Comparison of ENCODE assay signal across 19 cellular contexts in the genomic region with DNA sequence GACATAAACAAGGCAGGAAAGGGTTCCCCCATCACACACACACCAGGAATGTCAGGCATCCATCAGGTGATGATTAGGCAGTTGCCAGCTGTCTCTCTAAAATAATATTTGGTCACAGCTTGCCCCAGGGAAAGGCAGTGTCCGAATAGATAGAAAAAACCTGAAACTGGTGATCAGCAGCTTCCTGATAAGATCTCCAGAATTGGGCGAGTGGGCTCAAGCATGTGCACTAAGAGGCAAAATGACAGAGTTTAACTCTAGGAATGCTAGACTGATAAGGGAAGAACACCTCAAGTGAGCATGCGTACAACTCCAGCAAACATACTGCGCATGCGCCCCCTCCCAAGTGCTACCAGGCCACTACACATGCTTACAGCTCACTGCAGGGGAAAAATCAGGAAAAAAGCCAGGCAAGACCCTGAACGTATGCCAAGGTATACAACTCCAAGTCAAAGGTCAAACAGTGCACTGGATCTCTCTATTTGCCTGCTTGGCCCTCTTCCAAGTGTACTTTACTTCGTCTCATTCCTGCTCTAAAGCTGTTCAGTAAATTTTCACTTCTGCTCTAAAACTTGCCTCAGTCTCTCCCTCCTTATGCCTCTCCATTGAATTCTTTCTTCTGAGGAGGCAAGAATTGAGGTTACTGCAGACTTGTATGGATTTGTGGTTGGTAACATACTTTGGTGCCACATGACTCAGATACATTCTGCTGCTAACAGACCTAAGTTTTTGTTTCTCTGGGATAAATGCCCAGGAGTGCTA.
A peak's percentile ranks its signal among the peaks of the same experiment; 100 is the strongest.
DNase-seq lines count a peak whose midpoint lies in the region; ATAC-seq and TF ChIP-seq lines count a peak whose summit lies in the region.
"Had no signal": no experiment of that assay in that cellular context is flagged by ENCODE, and none has a peak within 500 bp of the region (broad histone marks: within the 10 kb centered on the region; RNA-seq: fewer than 3 reads in every experiment).

No MANE protein-coding gene starts in this region.

- H3K9me3 Mint-ChIP-seq in activated CD8-positive, alpha-beta T cell treated with anti-CD3 and anti-CD28 coated beads, Interleukin-2, amount 10 ng/mL, durations not matched to agents 7 days and 5 days (ENCODE audit: insufficient read depth): peaks cover 7% of the 10 kb centered on the region
- peaks cover 7% of the 10 kb centered on the region for H3K9me3 Mint-ChIP-seq in activated CD8-positive, alpha-beta T cell treated with anti-CD3 and anti-CD28 coated beads for 36 hours
- peaks cover 8% of the 10 kb centered on the region for H3K9me3 Mint-ChIP-seq in type B pancreatic cell

- no peak for ATAC-seq in activated CD8-positive, alpha-beta T cell treated with anti-CD3 and anti-CD28 coated beads, Interleukin-2, amount 10 ng/mL, durations not matched to agents 7 days and 5 days
- no peak for ATAC-seq in activated CD8-positive, alpha-beta T cell treated with anti-CD3 and anti-CD28 coated beads for 36 hours
- no peak for ATAC-seq in GM21423 (IDR thresholded peaks at IDR 0.05; ENCODE audit: unreplicated experiment)
- ATAC-seq: natural killer cell treated with Interleukin-12 subunit alpha and Interleukin-12 subunit beta and Interleukin-15 and Interleukin-18, amount 100 ng/mL, for 72 hours; psoas muscle had no signal

- no peak overlapping the region for H3K4me3 Mint-ChIP-seq in activated CD8-positive, alpha-beta T cell treated with anti-CD3 and anti-CD28 coated beads, Interleukin-2, amount 10 ng/mL, durations not matched to agents 7 days and 5 days
- H3K4me3 Mint-ChIP-seq in activated CD8-positive, alpha-beta T cell treated with anti-CD3 and anti-CD28 coated beads for 36 hours: no peak overlapping the region
- no peak overlapping the region for H3K4me3 Mint-ChIP-seq in type B pancreatic cell
- H3K4me3 Mint-ChIP-seq: natural killer cell treated with Interleukin-12 subunit alpha and Interleukin-12 subunit beta and Interleukin-15 and Interleukin-18, amount 100 ng/mL, for 72 hours had no signal

- peak; percentile 8 for DNase-seq in activated CD8-positive, alpha-beta T cell treated with anti-CD3 and anti-CD28 coated beads, Interleukin-2, amount 10 ng/mL, durations not matched to agents 7 days and 5 days
- no peak for DNase-seq in activated CD8-positive, alpha-beta T cell treated with anti-CD3 and anti-CD28 coated beads for 36 hours
- DNase-seq in amniotic epithelial cell (ENCODE audit: low read depth): peak; percentile 4
- peak; percentile 67 for DNase-seq in islet precursor cell
- DNase-seq in type B pancreatic cell (ENCODE audit: extremely low spot score, unreplicated experiment): peak; percentile 24
- no peak for DNase-seq in MV-4-11 (lab: John Stamatoyannopoulos, UW)
- no peak for DNase-seq in stimulated activated CD4-positive, alpha-beta T cell treated with anti-CD3 and anti-CD28 coated beads, Interleukin-4, amount 100 ng/mL, for 4 hours
- DNase-seq: activated CD4-positive, CD25-positive, alpha-beta regulatory T cell treated with anti-CD3 and anti-CD28 coated beads, Interleukin-2, amount 50 U/mL, for 72 hours; activated gamma-delta T cell; amygdala; C1 segment of cervical spinal cord; NCI-H1436; NCI-H510A; OCI-M1; psoas muscle; stimulated activated naive CD4-positive, alpha-beta T cell; T-helper 9 cell had no signal

- POLR2A ChIA-PET in activated CD8-positive, alpha-beta T cell treated with anti-CD3 and anti-CD28 coated beads, Interleukin-2, amount 10 ng/mL, durations not matched to agents 7 days and 5 days (lab: Charles Lee): no interaction called here
- POLR2A ChIA-PET in activated CD8-positive, alpha-beta T cell treated with anti-CD3 and anti-CD28 coated beads for 36 hours (lab: Charles Lee): interaction anchor here (0.7 to 0.9 kb wide), 2 partner anchors 28 to 325 kb away, joined by 3 read pairs; no protein-coding TSS in a partner anchor

- TF ChIP-seq CTCF in activated CD8-positive, alpha-beta T cell treated with anti-CD3 and anti-CD28 coated beads for 36 hours (IDR thresholded peaks at IDR 0.05): no peak
- no peak for TF ChIP-seq CTCF in type B pancreatic cell (conservative IDR thresholded peaks at IDR 0.05)

- H3K4me1 Mint-ChIP-seq in activated CD8-positive, alpha-beta T cell treated with anti-CD3 and anti-CD28 coated beads, Interleukin-2, amount 10 ng/mL, durations not matched to agents 7 days and 5 days (ENCODE audit: low read depth): no peaks in the 10 kb centered on the region
- no peaks in the 10 kb centered on the region for H3K4me1 Mint-ChIP-seq in activated CD8-positive, alpha-beta T cell treated with anti-CD3 and anti-CD28 coated beads for 36 hours (ENCODE audit: low read depth)
- H3K4me1 Mint-ChIP-seq in type B pancreatic cell (ENCODE audit: unreplicated experiment): no peaks in the 10 kb centered on the region

- H3K36me3 Mint-ChIP-seq in activated CD8-positive, alpha-beta T cell treated with anti-CD3 and anti-CD28 coated beads, Interleukin-2, amount 10 ng/mL, durations not matched to agents 7 days and 5 days (ENCODE audit: low read depth): peaks cover 1% of the 10 kb centered on the region
- H3K36me3 Mint-ChIP-seq in activated CD8-positive, alpha-beta T cell treated with anti-CD3 and anti-CD28 coated beads for 36 hours (ENCODE audit: low read depth): no peaks in the 10 kb centered on the region
- no peaks in the 10 kb centered on the region for H3K36me3 Mint-ChIP-seq in type B pancreatic cell

- no peak overlapping the region for H3K27ac Mint-ChIP-seq in activated CD8-positive, alpha-beta T cell treated with anti-CD3 and anti-CD28 coated beads, Interleukin-2, amount 10 ng/mL, durations not matched to agents 7 days and 5 days
- no peak overlapping the region for H3K27ac Mint-ChIP-seq in activated CD8-positive, alpha-beta T cell treated with anti-CD3 and anti-CD28 coated beads for 36 hours
- H3K27ac Mint-ChIP-seq in type B pancreatic cell: no peak overlapping the region
- H3K27ac Mint-ChIP-seq: natural killer cell treated with Interleukin-12 subunit alpha and Interleukin-12 subunit beta and Interleukin-15 and Interleukin-18, amount 100 ng/mL, for 72 hours had no signal

- peaks cover 17% of the 10 kb centered on the region for H3K27me3 Mint-ChIP-seq in activated CD8-positive, alpha-beta T cell treated with anti-CD3 and anti-CD28 coated beads, Interleukin-2, amount 10 ng/mL, durations not matched to agents 7 days and 5 days (ENCODE audit: low read depth)
- H3K27me3 Mint-ChIP-seq in activated CD8-positive, alpha-beta T cell treated with anti-CD3 and anti-CD28 coated beads for 36 hours: peaks cover 16% of the 10 kb centered on the region
- peaks cover 3% of the 10 kb centered on the region for H3K27me3 Mint-ChIP-seq in type B pancreatic cell

- intact Hi-C loops in activated CD8-positive, alpha-beta T cell treated with anti-CD3 and anti-CD28 coated beads for 36 hours (cut with micrococcal nuclease): no loop called here

- CTCF ChIA-PET in activated CD8-positive, alpha-beta T cell treated with anti-CD3 and anti-CD28 coated beads, Interleukin-2, amount 10 ng/mL, durations not matched to agents 7 days and 5 days (lab: Charles Lee): interaction anchor here (0.9 to 1.1 kb wide), 2 partner anchors 23 to 188 kb away, joined by 3 to 4 read pairs; no protein-coding TSS in a partner anchor
- CTCF ChIA-PET in activated CD8-positive, alpha-beta T cell treated with anti-CD3 and anti-CD28 coated beads for 36 hours (lab: Charles Lee): interaction anchor here (1.1 to 3.9 kb wide), 2 partner anchors 23 to 40 kb away, joined by 3 to 16 read pairs; no protein-coding TSS in a partner anchor

Comparison
In these comparisons a context has a peak if more than half of its experiments do, and no peak if none do; other contexts are left out.
1. DNase-seq: peak in activated CD8-positive, alpha-beta T cell treated with anti-CD3 and anti-CD28 coated beads, Interleukin-2, amount 10 ng/mL, durations not matched to agents 7 days and 5 days (single experiment), amniotic epithelial cell (single experiment), islet precursor cell (single experiment) and type B pancreatic cell (single experiment); none in activated CD8-positive, alpha-beta T cell treated with anti-CD3 and anti-CD28 coated beads for 36 hours (single experiment), MV-4-11 (single experiment) and stimulated activated CD4-positive, alpha-beta T cell treated with anti-CD3 and anti-CD28 coated beads, Interleukin-4, amount 100 ng/mL, for 4 hours (0 of 2).